8 cellular contexts compared by ENCODE assay signal in genomic region chr1:211579434-211580302, GRCh38. TPM values are rescaled to one million over a fixed set of nuclear protein-coding genes. Genes with fewer than 3 reads are reported as not detected.
DNase-seq lines count a peak whose midpoint lies in the region; ATAC-seq, FAIRE-seq and TF ChIP-seq lines count a peak whose summit lies in the region.

No MANE protein-coding gene starts in this region.

- peaks cover 18% of the 10 kb centered on the region for H3K4me1 ChIP-seq in psoas muscle

- peaks cover 25% of the 10 kb centered on the region for H3K4me1 Mint-ChIP-seq in activated CD8-positive, alpha-beta T cell treated with anti-CD3 and anti-CD28 coated beads for 36 hours (ENCODE audit: low read depth)
- H3K4me1 Mint-ChIP-seq in glutamatergic neuron (ENCODE audit: low read depth, unreplicated experiment): peaks cover 7% of the 10 kb centered on the region

- 4 to 8% (median 6%) methylated on average over 27 to 47 of the region's 47 CpGs for WGBS in psoas muscle, 3 donors

- ATAC-seq in HG02943 (IDR thresholded peaks at IDR 0.05; ENCODE audit: low read depth, unreplicated experiment): peak; percentile 37
- ATAC-seq in activated CD8-positive, alpha-beta T cell treated with anti-CD3 and anti-CD28 coated beads for 36 hours: peak; percentile 49
- peak; percentile 66 to 70 (median 68) for ATAC-seq in psoas muscle

- peak overlapping the region; percentile 96 for H3K4me3 Mint-ChIP-seq in activated CD8-positive, alpha-beta T cell treated with anti-CD3 and anti-CD28 coated beads for 36 hours
- H3K4me3 Mint-ChIP-seq in glutamatergic neuron (ENCODE audit: unreplicated experiment): peak overlapping the region; percentile 82

- FAIRE-seq in D721Med (lab: Jason Lieb, UNC): no peak

- POLR2A ChIA-PET in activated CD8-positive, alpha-beta T cell treated with anti-CD3 and anti-CD28 coated beads for 36 hours (lab: Charles Lee): interaction anchor here (0.6 to 1.9 kb wide), 6 partner anchors 11 to 97 kb away, joined by 3 to 7 read pairs (median 4); no protein-coding TSS in a partner anchor

- H3K36me3 Mint-ChIP-seq in activated CD8-positive, alpha-beta T cell treated with anti-CD3 and anti-CD28 coated beads for 36 hours (ENCODE audit: low read depth): peaks cover 16% of the 10 kb centered on the region
- no peaks in the 10 kb centered on the region for H3K36me3 Mint-ChIP-seq in glutamatergic neuron (ENCODE audit: unreplicated experiment)

- peaks cover 0 to 16% of the 10 kb centered on the region in 2 donors for H3K36me3 ChIP-seq in psoas muscle (ENCODE audit: insufficient read depth in 1 of 2, low read depth in 1 of 2)

- H3K9me3 ChIP-seq in psoas muscle: no peaks in the 10 kb centered on the region

- peak; percentile 49 for TF ChIP-seq POLR2A in GM18526 (IDR thresholded peaks at IDR 0.05; ENCODE audit: extremely low read depth, insufficient read length)

- H3K27ac ChIP-seq in C4-2B (peak overlapping the region; percentile 90), psoas muscle (peak overlapping the region; percentile 83)

- H3K9me3 Mint-ChIP-seq in activated CD8-positive, alpha-beta T cell treated with anti-CD3 and anti-CD28 coated beads for 36 hours: no peaks in the 10 kb centered on the region
- H3K9me3 Mint-ChIP-seq in glutamatergic neuron (ENCODE audit: unreplicated experiment): no peaks in the 10 kb centered on the region

- peak overlapping the region; percentile 97 for H3K4me3 ChIP-seq in psoas muscle

- peak overlapping the region; percentile 76 for H3K27ac Mint-ChIP-seq in activated CD8-positive, alpha-beta T cell treated with anti-CD3 and anti-CD28 coated beads for 36 hours
- no peak overlapping the region for H3K27ac Mint-ChIP-seq in glutamatergic neuron (ENCODE audit: unreplicated experiment)

- H3K27me3 Mint-ChIP-seq in activated CD8-positive, alpha-beta T cell treated with anti-CD3 and anti-CD28 coated beads for 36 hours: no peaks in the 10 kb centered on the region
- H3K27me3 Mint-ChIP-seq in glutamatergic neuron (ENCODE audit: unreplicated experiment): peaks cover 4% of the 10 kb centered on the region

- CTCF ChIA-PET in activated CD8-positive, alpha-beta T cell treated with anti-CD3 and anti-CD28 coated beads for 36 hours (lab: Charles Lee): interaction anchor here (0.7 to 1.9 kb wide), 16 partner anchors 13 to 360 kb away, joined by 3 to 10 read pairs (median 4); no protein-coding TSS in a partner anchor

- DNase-seq in NCI-H146 treated with DMSO at 0.1 percent for 48 hours (lab: John Stamatoyannopoulos, UW; ENCODE audit: unreplicated experiment) (peak; percentile 44), glutamatergic neuron (no peak), psoas muscle (peak in 1 of 2 donors; percentile 81), D721Med (ENCODE audit: insufficient read length, low spot score) (no peak)
- DNase-seq in activated CD8-positive, alpha-beta T cell treated with anti-CD3 and anti-CD28 coated beads for 36 hours: no peak

- no peaks in the 10 kb centered on the region for H3K27me3 ChIP-seq in psoas muscle (ENCODE audit: insufficient read depth in 3 of 3, low read length in 2 of 3)

- intact Hi-C loops in activated CD8-positive, alpha-beta T cell treated with anti-CD3 and anti-CD28 coated beads for 36 hours (cut with micrococcal nuclease): loop anchor here (2.0 to 5.0 kb wide), 2 partner anchors 78 to 257 kb away; no protein-coding TSS in a partner anchor
- intact Hi-C loops in psoas muscle (cut with DNase I): loop anchor here (5.0 kb wide), 2 partner anchors 33 to 73 kb away; no protein-coding TSS in a partner anchor

- no peak for TF ChIP-seq CTCF in C4-2B (conservative IDR thresholded peaks at IDR 0.05)
- TF ChIP-seq CTCF in activated CD8-positive, alpha-beta T cell treated with anti-CD3 and anti-CD28 coated beads for 36 hours (IDR thresholded peaks at IDR 0.05): no peak
- TF ChIP-seq CTCF in glutamatergic neuron (IDR thresholded peaks at IDR 0.05; ENCODE audit: partially characterized antibody, unreplicated experiment): no peak
- no peak for TF ChIP-seq CTCF in psoas muscle (IDR thresholded peaks at IDR 0.05)
- TF ChIP-seq CTCF in D721Med (IDR thresholded peaks at IDR 0.05; ENCODE audit: insufficient read depth, missing control alignments): no peak

RNA-seq across cellular contexts. Expression of gene SLC30A1, which starts 0.7 kb away (rescaled TPM):
- 1 to 10 TPM; 6.2 to 7.2 TPM for total RNA-seq in activated CD8-positive, alpha-beta T cell treated with anti-CD3 and anti-CD28 coated beads for 36 hours
- total RNA-seq in glutamatergic neuron (ENCODE audit: unreplicated experiment) (3.1 TPM), psoas muscle (1 to 10 TPM; 1.5 to 5.2 (median 3.0) TPM)
- polyA plus RNA-seq in psoas muscle: 1 to 10 TPM in 1 of 3 donors, under 1 TPM in 2; 0.35 to 1.8 (median 0.63) TPM
